Comparison of ENCODE assay signal across 10 cellular contexts in genomic region chr4:170872794-170873193, GRCh38.
"Had no signal": no experiment of that assay in that cellular context is flagged by ENCODE, and none has a peak within 500 bp of the region (broad histone marks: within the 10 kb centered on the region; RNA-seq: fewer than 3 reads in every experiment).

No MANE protein-coding gene starts in this region.

- DNase-seq: activated CD4-positive, alpha-beta T cell treated with anti-CD3 and anti-CD28 coated beads, Interleukin-2, amount 50 U/mL, for 1 hour; activated CD4-positive, CD25-positive, alpha-beta regulatory T cell; activated naive CD4-positive, alpha-beta T cell treated with anti-CD3 and anti-CD28 coated beads, Interleukin-2, amount 10 ng/mL, durations not matched to agents 7 days and 5 days; activated T-cell treated with anti-CD3 and anti-CD28 coated beads for 4 hours; adrenal gland; dorsolateral prefrontal cortex; islet precursor cell; stimulated activated CD4-positive, alpha-beta T cell treated with anti-CD3 and anti-CD28 coated beads, Interleukin-4, amount 100 ng/mL, for 1 hour; stimulated activated CD8-positive, alpha-beta memory T cell treated with anti-CD3 and anti-CD28 coated beads, Interleukin-4, amount 100 ng/mL, for 48 hours; T-helper 2 cell had no signal
